7 cellular contexts compared by ENCODE assay signal in genomic region chr7:157016352-157017041, GRCh38. TPM values are rescaled to one million over a fixed set of nuclear protein-coding genes. Genes with fewer than 3 reads are reported as not detected.
DNase-seq lines count a peak whose midpoint lies in the region; ATAC-seq lines count a peak whose summit lies in the region.

No MANE protein-coding gene starts in this region.

- H3K4me1 ChIP-seq in effector memory CD4-positive, alpha-beta T cell (ENCODE audit: control insufficient read depth, insufficient read depth, low read length, poor library complexity, severe bottlenecking), result peaks cover 28% of the 10 kb centered on the region

- H3K4me3 ChIP-seq in effector memory CD4-positive, alpha-beta T cell (ENCODE audit: insufficient read depth, low read depth, low read length, poor library complexity, severe bottlenecking), result no peak overlapping the region

- ATAC-seq in GM18870 (IDR thresholded peaks at IDR 0.05; ENCODE audit: unreplicated experiment) (peak; percentile 78), GM21528 (IDR thresholded peaks at IDR 0.05; ENCODE audit: low FRiP score, unreplicated experiment) (peak; percentile 63), HG03520 (IDR thresholded peaks at IDR 0.05; ENCODE audit: unreplicated experiment) (peak; percentile 58), sciatic nerve (no peak)

- no peak overlapping the region for H3K27ac ChIP-seq in effector memory CD4-positive, alpha-beta T cell (ENCODE audit: insufficient read depth, low read length, poor library complexity, severe bottlenecking)

- H3K9me3 ChIP-seq in effector memory CD4-positive, alpha-beta T cell (ENCODE audit: control insufficient read depth, low read length), result no peaks in the 10 kb centered on the region

- H3K27me3 ChIP-seq in effector memory CD4-positive, alpha-beta T cell (replicated peaks; ENCODE audit: control insufficient read depth, insufficient read depth, low read length, poor library complexity, severe bottlenecking), result peaks cover 83% of the 10 kb centered on the region

- no peaks in the 10 kb centered on the region for H3K36me3 ChIP-seq in effector memory CD4-positive, alpha-beta T cell (ENCODE audit: control insufficient read depth, insufficient read depth, low read length)

- intact Hi-C loops in sciatic nerve (cut with DNase I), result no loop called here

- DNase-seq in kidney tubule cell (ENCODE audit: low spot score) (peak; percentile 49), NCI-H2029 treated with DMSO at 0.1 percent for 48 hours (lab: John Stamatoyannopoulos, UW) (no peak), sciatic nerve (ENCODE audit: low spot score) (no peak)
- DNase-seq in effector memory CD4-positive, alpha-beta T cell, result no peak

RNA-seq across cellular contexts. Expression of gene MNX1, which starts 6.0 kb away (rescaled TPM):
- total RNA-seq in sciatic nerve, result not detected
